ENCODE assay signal across 9 cellular contexts in the genomic region with DNA sequence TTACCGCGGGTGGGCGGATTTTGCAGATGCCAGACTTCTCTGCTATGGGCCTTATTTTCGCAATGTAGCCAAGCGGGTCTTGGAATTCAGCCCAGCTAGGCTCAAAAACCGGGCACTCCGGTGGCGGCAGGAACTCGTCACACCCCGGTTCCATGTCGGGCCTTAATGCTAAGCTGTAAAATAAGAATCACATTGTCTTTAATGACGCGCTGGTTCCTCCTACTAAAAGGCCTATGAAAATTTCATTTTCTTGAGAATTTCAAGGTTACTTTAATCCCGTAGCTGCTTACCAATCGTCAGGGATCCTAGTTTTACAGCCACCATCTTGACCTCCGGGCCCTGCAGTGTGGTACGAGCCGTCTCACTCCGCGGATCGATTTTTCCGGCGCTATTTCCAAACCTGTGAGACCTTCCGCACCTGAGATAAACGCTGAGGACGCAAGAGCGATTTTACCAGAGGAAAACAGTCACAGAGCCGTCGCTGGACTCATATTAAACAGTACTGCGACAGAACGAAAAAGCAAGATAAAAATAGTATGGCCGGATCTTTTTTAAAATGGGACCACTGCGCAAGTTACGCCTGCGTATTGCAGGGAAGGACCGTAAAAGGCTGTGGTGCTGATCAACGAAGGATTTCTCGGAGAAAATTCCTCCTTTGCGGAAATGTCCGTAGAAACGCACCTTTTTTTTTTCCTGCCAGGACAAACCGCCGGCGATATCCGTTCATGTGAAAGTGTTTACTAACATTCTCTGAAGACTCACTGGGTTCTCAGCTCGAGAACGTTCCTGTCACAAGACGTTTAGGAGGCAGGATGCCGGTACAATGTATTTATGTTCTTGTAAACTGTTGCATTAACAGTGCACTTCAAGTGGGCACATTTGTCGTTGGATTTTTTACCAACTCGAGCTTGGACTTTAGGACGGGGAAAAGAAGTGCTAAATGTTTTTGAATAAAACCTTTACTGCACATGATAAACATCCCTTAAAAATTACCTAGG. TPM values are rescaled to one million over a fixed set of nuclear protein-coding genes. Genes with fewer than 3 reads are reported as not detected.
A peak's percentile ranks its signal among the peaks of the same experiment; 100 is the strongest.
DNase-seq lines count a peak whose midpoint lies in the region; ATAC-seq and TF ChIP-seq lines count a peak whose summit lies in the region.
"Had no signal": no experiment of that assay in that cellular context is flagged by ENCODE, and none has a peak within 500 bp of the region (broad histone marks: within the 10 kb centered on the region; RNA-seq: fewer than 3 reads in every experiment).

A gene (minus strand): TSS at position 346 of the 998 bp plus-strand sequence. CDS start 192 bp downstream, at position 154.

- peak within 1 kb of the TSS; percentile 85 to 98 for H3K4me3 Mint-ChIP-seq in CD14-positive monocyte

- H3K27me3 Mint-ChIP-seq in CD14-positive monocyte (ENCODE audit: low read depth in 3 of 3) = peaks cover 0 to 2% (median 0%) of the 10 kb centered on the region in 3 donors

- peaks cover 11% of the 10 kb centered on the region for H3K4me1 Mint-ChIP-seq in CD14-positive monocyte

- peak within 1 kb of the TSS; percentile 87 for H3K27ac ChIP-seq in SJSA1
- peak within 1 kb of the TSS; percentile 79 for H3K27ac ChIP-seq in ectodermal cell (ENCODE audit: insufficient read depth, low read depth, low read length, poor library complexity, severe bottlenecking)
- H3K27ac ChIP-seq in neutrophil = peak within 1 kb of the TSS; percentile 79
- peak within 1 kb of the TSS in 2 of 4 donors; percentile 79 to 90 for H3K27ac ChIP-seq in esophagus squamous epithelium

- 0 to 1% methylated on average over 49 to 51 of the region's 52 CpGs for WGBS in ectodermal cell, 2 experiments
- WGBS in esophagus squamous epithelium, 2 donors = 0% methylated on average over 30 of the region's 52 CpGs; no CpG with 5 or more reads in 1 of the 2 donors

- ATAC-seq in HG02678 (IDR thresholded peaks at IDR 0.05; ENCODE audit: unreplicated experiment) (peak; percentile 78), HG02870 (IDR thresholded peaks at IDR 0.05; ENCODE audit: unreplicated experiment) (no peak), SK-N-SH treated with all-trans-retinoic acid at 6 μM for 48 hours (no peak)
- ATAC-seq: GM12878 had no signal

- intact Hi-C loops in CD14-positive monocyte (cut with micrococcal nuclease) = no loop called here
- intact Hi-C loops in esophagus squamous epithelium (cut with DNase I) = no loop called here

- peaks cover 0 to 17% of the 10 kb centered on the region in 2 donors for H3K36me3 Mint-ChIP-seq in CD14-positive monocyte

- peak within 1 kb of the TSS; percentile 55 for H3K4me3 ChIP-seq in SJSA1
- peak within 1 kb of the TSS; percentile 69 for H3K4me3 ChIP-seq in ectodermal cell (ENCODE audit: insufficient read depth, low read depth, low read length)
- H3K4me3 ChIP-seq in neutrophil (ENCODE audit: low read depth in 1 of 2, low read length in 1 of 2) = peak within 1 kb of the TSS; percentile 52 to 60
- H3K4me3 ChIP-seq in esophagus squamous epithelium = peak within 1 kb of the TSS in 2 of 4 donors; percentile 37 to 56
- H3K4me3 ChIP-seq: GM12878 had no signal

- DNase-seq in CD14-positive monocyte (ENCODE audit: low spot score) (peak; percentile 43), SJSA1 (ENCODE audit: low read depth in 1 of 2, low spot score in 2 of 2) (peak; percentile 50 to 83), esophagus squamous epithelium (lab: John Stamatoyannopoulos, UW) (no peak)

- H3K9me3 ChIP-seq in SJSA1 (replicated peaks) (no peaks in the 10 kb centered on the region), ectodermal cell (ENCODE audit: control insufficient read depth, low read length) (no peaks in the 10 kb centered on the region), neutrophil (no peaks in the 10 kb centered on the region), esophagus squamous epithelium (no peaks in the 10 kb centered on the region)

- peak within 1 kb of the TSS in 2 of 7 donors; percentile 93 to 98 for H3K27ac Mint-ChIP-seq in CD14-positive monocyte

- peak in 1 of 4 donors; percentile 22 for TF ChIP-seq POLR2A in esophagus squamous epithelium (IDR thresholded peaks at IDR 0.05)

- no peaks in the 10 kb centered on the region for H3K27me3 ChIP-seq in SJSA1 (replicated peaks)
- no peaks in the 10 kb centered on the region for H3K27me3 ChIP-seq in ectodermal cell (ENCODE audit: control insufficient read depth, insufficient read depth, low read length, poor library complexity, severe bottlenecking)
- no peaks in the 10 kb centered on the region for H3K27me3 ChIP-seq in neutrophil
- H3K27me3 ChIP-seq in esophagus squamous epithelium = no peaks in the 10 kb centered on the region

- H3K36me3 ChIP-seq in SJSA1 = peaks cover 17% of the 10 kb centered on the region
- H3K36me3 ChIP-seq in ectodermal cell (ENCODE audit: control insufficient read depth, insufficient read depth, low read length) = peaks cover 3% of the 10 kb centered on the region
- H3K36me3 ChIP-seq in neutrophil = peaks cover 18% of the 10 kb centered on the region
- H3K36me3 ChIP-seq in esophagus squamous epithelium = peaks cover 0 to 24% (median 0%) of the 10 kb centered on the region in 3 donors

- TF ChIP-seq CTCF in CD14-positive monocyte (IDR thresholded peaks at IDR 0.05) (no peak), neutrophil (IDR thresholded peaks at IDR 0.05) (no peak), esophagus squamous epithelium (IDR thresholded peaks at IDR 0.05) (no peak)

- H3K4me1 ChIP-seq in SJSA1 (replicated peaks) (no peaks in the 10 kb centered on the region), ectodermal cell (ENCODE audit: control insufficient read depth, insufficient read depth, low read length) (no peaks in the 10 kb centered on the region), neutrophil (ENCODE audit: control insufficient read depth in 1 of 2, insufficient read depth in 1 of 2, low read depth in 1 of 2, low read length in 1 of 2) (no peaks in the 10 kb centered on the region), esophagus squamous epithelium (peaks cover 0 to 30% (median 0%) of the 10 kb centered on the region in 3 donors)

- H3K9me3 Mint-ChIP-seq in CD14-positive monocyte = no peaks in the 10 kb centered on the region

TF ChIP-seq in SK-N-SH treated with all-trans-retinoic acid at 6 μM for 48 hours, 23 proteins besides CTCF, POLR2A, EP300 and RAD21:
- TF ChIP-seq PPARA (CRISPR knock-in tag; IDR thresholded peaks at IDR 0.05; ENCODE audit: borderline replicate concordance) (no peak), SNAI2 (CRISPR knock-in tag; IDR thresholded peaks at IDR 0.05) (no peak), ZFP30 (CRISPR knock-in tag; IDR thresholded peaks at IDR 0.05) (no peak), TCF4 (CRISPR knock-in tag; IDR thresholded peaks at IDR 0.05; ENCODE audit: borderline replicate concordance) (no peak), ZFP3 (CRISPR knock-in tag; IDR thresholded peaks at IDR 0.05) (no peak), ZNF8 (CRISPR knock-in tag; IDR thresholded peaks at IDR 0.05) (no peak), ZC3H10 (CRISPR knock-in tag; IDR thresholded peaks at IDR 0.05) (no peak), ZNF565 (CRISPR knock-in tag; conservative IDR thresholded peaks at IDR 0.05; ENCODE audit: low read depth) (no peak), ZNF70 (CRISPR knock-in tag; IDR thresholded peaks at IDR 0.05) (no peak), RARB (CRISPR knock-in tag; IDR thresholded peaks at IDR 0.05) (no peak), ISL1 (CRISPR knock-in tag; IDR thresholded peaks at IDR 0.05) (no peak), OSR1 (CRISPR knock-in tag; IDR thresholded peaks at IDR 0.05) (no peak)
- TF ChIP-seq, protein P1, sequence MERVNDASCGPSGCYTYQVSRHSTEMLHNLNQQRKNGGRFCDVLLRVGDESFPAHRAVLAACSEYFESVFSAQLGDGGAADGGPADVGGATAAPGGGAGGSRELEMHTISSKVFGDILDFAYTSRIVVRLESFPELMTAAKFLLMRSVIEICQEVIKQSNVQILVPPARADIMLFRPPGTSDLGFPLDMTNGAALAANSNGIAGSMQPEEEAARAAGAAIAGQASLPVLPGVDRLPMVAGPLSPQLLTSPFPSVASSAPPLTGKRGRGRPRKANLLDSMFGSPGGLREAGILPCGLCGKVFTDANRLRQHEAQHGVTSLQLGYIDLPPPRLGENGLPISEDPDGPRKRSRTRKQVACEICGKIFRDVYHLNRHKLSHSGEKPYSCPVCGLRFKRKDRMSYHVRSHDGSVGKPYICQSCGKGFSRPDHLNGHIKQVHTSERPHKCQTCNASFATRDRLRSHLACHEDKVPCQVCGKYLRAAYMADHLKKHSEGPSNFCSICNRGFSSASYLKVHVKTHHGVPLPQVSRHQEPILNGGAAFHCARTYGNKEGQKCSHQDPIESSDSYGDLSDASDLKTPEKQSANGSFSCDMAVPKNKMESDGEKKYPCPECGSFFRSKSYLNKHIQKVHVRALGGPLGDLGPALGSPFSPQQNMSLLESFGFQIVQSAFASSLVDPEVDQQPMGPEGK (CRISPR knock-in tag; IDR thresholded peaks at IDR 0.05; ENCODE audit: borderline replicate concordance) = no peak
- TF ChIP-seq, protein P2, sequence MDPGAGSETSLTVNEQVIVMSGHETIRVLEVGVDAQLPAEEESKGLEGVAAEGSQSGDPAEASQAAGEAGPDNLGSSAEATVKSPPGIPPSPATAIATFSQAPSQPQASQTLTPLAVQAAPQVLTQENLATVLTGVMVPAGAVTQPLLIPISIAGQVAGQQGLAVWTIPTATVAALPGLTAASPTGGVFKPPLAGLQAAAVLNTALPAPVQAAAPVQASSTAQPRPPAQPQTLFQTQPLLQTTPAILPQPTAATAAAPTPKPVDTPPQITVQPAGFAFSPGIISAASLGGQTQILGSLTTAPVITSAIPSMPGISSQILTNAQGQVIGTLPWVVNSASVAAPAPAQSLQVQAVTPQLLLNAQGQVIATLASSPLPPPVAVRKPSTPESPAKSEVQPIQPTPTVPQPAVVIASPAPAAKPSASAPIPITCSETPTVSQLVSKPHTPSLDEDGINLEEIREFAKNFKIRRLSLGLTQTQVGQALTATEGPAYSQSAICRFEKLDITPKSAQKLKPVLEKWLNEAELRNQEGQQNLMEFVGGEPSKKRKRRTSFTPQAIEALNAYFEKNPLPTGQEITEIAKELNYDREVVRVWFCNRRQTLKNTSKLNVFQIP (CRISPR knock-in tag; IDR thresholded peaks at IDR 0.05; ENCODE audit: borderline replicate concordance, low read depth) = no peak

RNA-seq across cellular contexts. Expression of the gene that starts here (rescaled TPM):
- not detected for polyA plus RNA-seq in CD14-positive monocyte
- total RNA-seq in SJSA1 (2014; rRNA removed; shearing (Covaris generic)) = 23.0 and 32.0 TPM in 2 replicates
- 32.4 TPM for polyA plus RNA-seq in ectodermal cell (2013, experiment 1 of 4)
- polyA plus RNA-seq in ectodermal cell (2013, experiment 2 of 4) = 43.2 TPM
- polyA plus RNA-seq in ectodermal cell (2013, experiment 3 of 4) = 27.2 TPM
- 33.3 TPM for polyA plus RNA-seq in ectodermal cell (2013, experiment 4 of 4)
- 10 to 100 TPM in 2 of 4 donors, under 1 TPM in 1, not detected in 1; 0.29 to 49.4 (median 25.5) TPM for total RNA-seq in esophagus squamous epithelium
- polyA plus RNA-seq: GM12878 had no signal
